In genomic region chr16:22983614-22984013, GRCh38 we compare ENCODE assay signal across 27 cellular contexts.
"Had no signal": no experiment of that assay in that cellular context is flagged by ENCODE, and none has a peak within 500 bp of the region (broad histone marks: within the 10 kb centered on the region; RNA-seq: fewer than 3 reads in every experiment).

No MANE protein-coding gene starts in this region.

- FAIRE-seq: colon, endometrium, endothelial cell of umbilical vein had no signal

- ATAC-seq: effector memory CD8-positive, alpha-beta T cell; esophagus mucosa; foreskin keratinocyte; gastrocnemius medialis; gastroesophageal sphincter; heart left ventricle; heart right ventricle had no signal

- H3K27me3 ChIP-seq: colonic mucosa, dorsolateral prefrontal cortex, gastrocnemius medialis had no signal

- DNase-seq: colonic mucosa; cortex of kidney; dermis blood vessel endothelial cell; dorsolateral prefrontal cortex; effector CD4-positive, alpha-beta T cell; effector CD8-positive, alpha-beta T cell; effector memory CD4-positive, alpha-beta T cell; effector memory CD8-positive, alpha-beta T cell; endodermal cell; erythroblast; esophagus squamous epithelium; foreskin fibroblast; foreskin keratinocyte; foreskin melanocyte; gastrocnemius medialis; glutamatergic neuron; head of caudate nucleus; heart left ventricle; heart right ventricle had no signal

- H3K4me1 ChIP-seq: colonic mucosa, esophagus muscularis mucosa, esophagus squamous epithelium, foreskin keratinocyte, gastrocnemius medialis, gastroesophageal sphincter, heart left ventricle, heart right ventricle had no signal

- H3K9me3 ChIP-seq: colonic mucosa had no signal

- H3K36me3 ChIP-seq: colonic mucosa, esophagus muscularis mucosa, esophagus squamous epithelium, gastrocnemius medialis, gastroesophageal sphincter, heart left ventricle, heart right ventricle had no signal

- H3K4me3 ChIP-seq: colonic mucosa, coronary artery, dorsolateral prefrontal cortex, esophagus muscularis mucosa, esophagus squamous epithelium, gastrocnemius medialis, gastroesophageal sphincter, heart left ventricle, heart right ventricle had no signal

- H3K27ac ChIP-seq: colonic mucosa, coronary artery, dorsolateral prefrontal cortex, epithelial cell of prostate, esophagus muscularis mucosa, esophagus squamous epithelium, foreskin keratinocyte, gastrocnemius medialis, gastroesophageal sphincter, heart left ventricle, heart right ventricle had no signal
